1 cellular context compared by ENCODE assay signal in the genomic region with DNA sequence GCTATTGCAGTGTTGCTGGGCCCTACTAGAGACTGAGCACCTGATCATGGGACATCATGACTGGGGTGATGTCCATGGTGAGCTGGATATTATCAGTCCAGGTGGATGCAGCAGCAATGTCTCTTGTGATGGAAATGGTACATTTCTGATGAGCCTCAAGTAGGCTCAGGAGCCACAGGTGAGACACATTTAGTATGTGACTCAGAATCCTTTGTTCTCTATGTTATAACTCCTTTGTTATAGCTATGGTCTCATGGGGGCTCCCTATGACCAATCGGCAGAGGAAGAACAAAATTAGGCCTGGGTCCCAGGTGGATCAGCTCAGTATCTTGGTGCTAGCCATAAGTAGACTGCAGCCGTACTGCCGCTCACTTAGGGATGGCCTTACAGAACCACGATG.
TF ChIP-seq lines count a peak whose summit lies in the region.

No MANE protein-coding gene starts in this region.

TF ChIP-seq in HepG2, 621 proteins besides CTCF, POLR2A, EP300 and RAD21 (continued from another document):
- TF ChIP-seq SOX13 (IDR thresholded peaks at IDR 0.05) (no peak), SOX13 (CRISPR knock-in tag; conservative IDR thresholded peaks at IDR 0.05 in 1 of 2, IDR thresholded peaks at IDR 0.05 in 1 of 2) (no peak), ZNF639 (CRISPR knock-in tag; conservative IDR thresholded peaks at IDR 0.05) (no peak), NR2F6 (IDR thresholded peaks at IDR 0.05) (no peak), NR2F6 (CRISPR knock-in tag; IDR thresholded peaks at IDR 0.05) (no peak), HMG20A (CRISPR knock-in tag; IDR thresholded peaks at IDR 0.05; ENCODE audit: borderline replicate concordance) (no peak), NFIC (IDR thresholded peaks at IDR 0.05; ENCODE audit: low read length) (no peak)
- TF ChIP-seq, protein P1, sequence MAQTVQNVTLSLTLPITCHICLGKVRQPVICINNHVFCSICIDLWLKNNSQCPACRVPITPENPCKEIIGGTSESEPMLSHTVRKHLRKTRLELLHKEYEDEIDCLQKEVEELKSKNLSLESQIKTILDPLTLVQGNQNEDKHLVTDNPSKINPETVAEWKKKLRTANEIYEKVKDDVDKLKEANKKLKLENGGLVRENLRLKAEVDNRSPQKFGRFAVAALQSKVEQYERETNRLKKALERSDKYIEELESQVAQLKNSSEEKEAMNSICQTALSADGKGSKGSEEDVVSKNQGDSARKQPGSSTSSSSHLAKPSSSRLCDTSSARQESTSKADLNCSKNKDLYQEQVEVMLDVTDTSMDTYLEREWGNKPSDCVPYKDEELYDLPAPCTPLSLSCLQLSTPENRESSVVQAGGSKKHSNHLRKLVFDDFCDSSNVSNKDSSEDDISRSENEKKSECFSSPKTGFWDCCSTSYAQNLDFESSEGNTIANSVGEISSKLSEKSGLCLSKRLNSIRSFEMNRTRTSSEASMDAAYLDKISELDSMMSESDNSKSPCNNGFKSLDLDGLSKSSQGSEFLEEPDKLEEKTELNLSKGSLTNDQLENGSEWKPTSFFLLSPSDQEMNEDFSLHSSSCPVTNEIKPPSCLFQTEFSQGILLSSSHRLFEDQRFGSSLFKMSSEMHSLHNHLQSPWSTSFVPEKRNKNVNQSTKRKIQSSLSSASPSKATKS (CRISPR knock-in tag; IDR thresholded peaks at IDR 0.05) = no peak
